In genomic region chr6:35011096-35012041, GRCh38 we compare ENCODE assay signal across 18 cellular contexts.
DNase-seq lines count a peak whose midpoint lies in the region; ATAC-seq and TF ChIP-seq lines count a peak whose summit lies in the region.
"Had no signal": no experiment of that assay in that cellular context is flagged by ENCODE, and none has a peak within 500 bp of the region (broad histone marks: within the 10 kb centered on the region; RNA-seq: fewer than 3 reads in every experiment).

No MANE protein-coding gene starts in this region.

- DNase-seq in activated naive CD8-positive, alpha-beta T cell treated with anti-CD3 and anti-CD28 coated beads, Interleukin-2, amount 10 ng/mL, durations not matched to agents 7 days and 5 days = no peak
- DNase-seq in activated naive CD8-positive, alpha-beta T cell treated with anti-CD3 and anti-CD28 coated beads for 36 hours = no peak
- peak; percentile 34 for DNase-seq in brain microvascular endothelial cell
- peak in 1 of 2 donors; percentile 4 for DNase-seq in stimulated activated naive CD8-positive, alpha-beta T cell treated with anti-CD3 and anti-CD28 coated beads, Interleukin-15, amount 100 ng/mL, for 72 hours
- no peak for DNase-seq in AG08395 (ENCODE audit: low spot score)
- DNase-seq in NCI-H526 treated with DMSO at 0.1 percent for 48 hours (lab: John Stamatoyannopoulos, UW) = no peak
- DNase-seq: activated B cell treated with CpG ODN at 0.5 μM for 24 hours, activated gamma-delta T cell, BE2C, cerebellar nuclear complex, mammary epithelial cell, NCI-H1417, NCI-H774, stomach had no signal

- peaks cover 3% of the 10 kb centered on the region for H3K4me1 Mint-ChIP-seq in activated naive CD8-positive, alpha-beta T cell treated with anti-CD3 and anti-CD28 coated beads, Interleukin-2, amount 10 ng/mL, durations not matched to agents 7 days and 5 days
- peaks cover 5% of the 10 kb centered on the region for H3K4me1 Mint-ChIP-seq in activated naive CD8-positive, alpha-beta T cell treated with anti-CD3 and anti-CD28 coated beads for 36 hours
- H3K4me1 Mint-ChIP-seq in stimulated activated naive CD8-positive, alpha-beta T cell treated with anti-CD3 and anti-CD28 coated beads, Interleukin-15, amount 100 ng/mL, for 72 hours = peaks cover 10% of the 10 kb centered on the region
- no peaks in the 10 kb centered on the region for H3K4me1 Mint-ChIP-seq in stimulated activated memory B cell treated with anti-CD40 and anti-IgM and Interleukin-4, amounts not matched to agents 10 μg/mL and 1 μg/mL and 100 μg/mL, for 72 hours
- H3K4me1 Mint-ChIP-seq: activated B cell treated with CpG ODN at 0.5 μM for 24 hours had no signal

- H3K9me3 Mint-ChIP-seq in activated naive CD8-positive, alpha-beta T cell treated with anti-CD3 and anti-CD28 coated beads, Interleukin-2, amount 10 ng/mL, durations not matched to agents 7 days and 5 days = no peaks in the 10 kb centered on the region
- no peaks in the 10 kb centered on the region for H3K9me3 Mint-ChIP-seq in activated naive CD8-positive, alpha-beta T cell treated with anti-CD3 and anti-CD28 coated beads for 36 hours
- H3K9me3 Mint-ChIP-seq in stimulated activated naive CD8-positive, alpha-beta T cell treated with anti-CD3 and anti-CD28 coated beads, Interleukin-15, amount 100 ng/mL, for 72 hours = no peaks in the 10 kb centered on the region
- H3K9me3 Mint-ChIP-seq in stimulated activated memory B cell treated with anti-CD40 and anti-IgM and Interleukin-4, amounts not matched to agents 10 μg/mL and 1 μg/mL and 100 μg/mL, for 72 hours = no peaks in the 10 kb centered on the region
- H3K9me3 Mint-ChIP-seq: activated B cell treated with CpG ODN at 0.5 μM for 24 hours had no signal

- no peaks in the 10 kb centered on the region for H3K36me3 Mint-ChIP-seq in activated naive CD8-positive, alpha-beta T cell treated with anti-CD3 and anti-CD28 coated beads, Interleukin-2, amount 10 ng/mL, durations not matched to agents 7 days and 5 days
- H3K36me3 Mint-ChIP-seq in activated naive CD8-positive, alpha-beta T cell treated with anti-CD3 and anti-CD28 coated beads for 36 hours = no peaks in the 10 kb centered on the region
- peaks cover 14% of the 10 kb centered on the region for H3K36me3 Mint-ChIP-seq in stimulated activated memory B cell treated with anti-CD40 and anti-IgM and Interleukin-4, amounts not matched to agents 10 μg/mL and 1 μg/mL and 100 μg/mL, for 72 hours

- no peaks in the 10 kb centered on the region for H3K27me3 ChIP-seq in brain microvascular endothelial cell (replicated peaks)
- H3K27me3 ChIP-seq: BE2C, stomach had no signal

- H3K4me3 ChIP-seq in brain microvascular endothelial cell (ENCODE audit: low read depth, low read length) = no peak overlapping the region
- H3K4me3 ChIP-seq: SK-N-MC, stomach had no signal

- TF ChIP-seq CTCF in brain microvascular endothelial cell (IDR thresholded peaks at IDR 0.05; ENCODE audit: low read depth, low read length, missing control alignments) = no peak

- no peaks in the 10 kb centered on the region for H3K36me3 ChIP-seq in brain microvascular endothelial cell (replicated peaks)
- H3K36me3 ChIP-seq: BE2C had no signal

- peak; percentile 36 for ATAC-seq in activated naive CD8-positive, alpha-beta T cell treated with anti-CD3 and anti-CD28 coated beads, Interleukin-2, amount 10 ng/mL, durations not matched to agents 7 days and 5 days (ENCODE audit: low read depth)
- peak; percentile 57 for ATAC-seq in HG02759 (IDR thresholded peaks at IDR 0.05; ENCODE audit: unreplicated experiment)
- ATAC-seq in stimulated activated naive CD8-positive, alpha-beta T cell treated with anti-CD3 and anti-CD28 coated beads, Interleukin-15, amount 100 ng/mL, for 72 hours = peak; percentile 95
- ATAC-seq in stimulated activated memory B cell treated with anti-CD40 and anti-IgM and Interleukin-4, amounts not matched to agents 10 μg/mL and 1 μg/mL and 100 μg/mL, for 72 hours = no peak

- H3K4me3 Mint-ChIP-seq in activated naive CD8-positive, alpha-beta T cell treated with anti-CD3 and anti-CD28 coated beads, Interleukin-2, amount 10 ng/mL, durations not matched to agents 7 days and 5 days = no peak overlapping the region
- no peak overlapping the region for H3K4me3 Mint-ChIP-seq in activated naive CD8-positive, alpha-beta T cell treated with anti-CD3 and anti-CD28 coated beads for 36 hours
- no peak overlapping the region for H3K4me3 Mint-ChIP-seq in stimulated activated naive CD8-positive, alpha-beta T cell treated with anti-CD3 and anti-CD28 coated beads, Interleukin-15, amount 100 ng/mL, for 72 hours
- H3K4me3 Mint-ChIP-seq in stimulated activated memory B cell treated with anti-CD40 and anti-IgM and Interleukin-4, amounts not matched to agents 10 μg/mL and 1 μg/mL and 100 μg/mL, for 72 hours = no peak overlapping the region
- H3K4me3 Mint-ChIP-seq: activated B cell treated with CpG ODN at 0.5 μM for 24 hours had no signal

- in situ Hi-C loops in brain microvascular endothelial cell (cut with HindIII; ENCODE audit: low pct_ligation_motif_present, low sequenced_read_pairs) = no loop called here

- H3K27ac Mint-ChIP-seq in activated naive CD8-positive, alpha-beta T cell treated with anti-CD3 and anti-CD28 coated beads, Interleukin-2, amount 10 ng/mL, durations not matched to agents 7 days and 5 days = no peak overlapping the region
- H3K27ac Mint-ChIP-seq in activated naive CD8-positive, alpha-beta T cell treated with anti-CD3 and anti-CD28 coated beads for 36 hours = no peak overlapping the region
- no peak overlapping the region for H3K27ac Mint-ChIP-seq in stimulated activated naive CD8-positive, alpha-beta T cell treated with anti-CD3 and anti-CD28 coated beads, Interleukin-15, amount 100 ng/mL, for 72 hours
- no peak overlapping the region for H3K27ac Mint-ChIP-seq in stimulated activated memory B cell treated with anti-CD40 and anti-IgM and Interleukin-4, amounts not matched to agents 10 μg/mL and 1 μg/mL and 100 μg/mL, for 72 hours
- H3K27ac Mint-ChIP-seq: activated B cell treated with CpG ODN at 0.5 μM for 24 hours, progenitor cell of endocrine pancreas had no signal

- POLR2A ChIA-PET in activated naive CD8-positive, alpha-beta T cell treated with anti-CD3 and anti-CD28 coated beads, Interleukin-2, amount 10 ng/mL, durations not matched to agents 7 days and 5 days (lab: Charles Lee) = no interaction called here

- H3K27me3 Mint-ChIP-seq in activated naive CD8-positive, alpha-beta T cell treated with anti-CD3 and anti-CD28 coated beads, Interleukin-2, amount 10 ng/mL, durations not matched to agents 7 days and 5 days = no peaks in the 10 kb centered on the region
- H3K27me3 Mint-ChIP-seq in activated naive CD8-positive, alpha-beta T cell treated with anti-CD3 and anti-CD28 coated beads for 36 hours = no peaks in the 10 kb centered on the region
- H3K27me3 Mint-ChIP-seq in stimulated activated naive CD8-positive, alpha-beta T cell treated with anti-CD3 and anti-CD28 coated beads, Interleukin-15, amount 100 ng/mL, for 72 hours = no peaks in the 10 kb centered on the region
- no peaks in the 10 kb centered on the region for H3K27me3 Mint-ChIP-seq in stimulated activated memory B cell treated with anti-CD40 and anti-IgM and Interleukin-4, amounts not matched to agents 10 μg/mL and 1 μg/mL and 100 μg/mL, for 72 hours
- H3K27me3 Mint-ChIP-seq: activated B cell treated with CpG ODN at 0.5 μM for 24 hours, progenitor cell of endocrine pancreas had no signal

- no peak overlapping the region for H3K27ac ChIP-seq in brain microvascular endothelial cell
- H3K27ac ChIP-seq: SK-N-MC, stomach had no signal
